Comparison of ENCODE assay signal across 23 cellular contexts in the genomic region with DNA sequence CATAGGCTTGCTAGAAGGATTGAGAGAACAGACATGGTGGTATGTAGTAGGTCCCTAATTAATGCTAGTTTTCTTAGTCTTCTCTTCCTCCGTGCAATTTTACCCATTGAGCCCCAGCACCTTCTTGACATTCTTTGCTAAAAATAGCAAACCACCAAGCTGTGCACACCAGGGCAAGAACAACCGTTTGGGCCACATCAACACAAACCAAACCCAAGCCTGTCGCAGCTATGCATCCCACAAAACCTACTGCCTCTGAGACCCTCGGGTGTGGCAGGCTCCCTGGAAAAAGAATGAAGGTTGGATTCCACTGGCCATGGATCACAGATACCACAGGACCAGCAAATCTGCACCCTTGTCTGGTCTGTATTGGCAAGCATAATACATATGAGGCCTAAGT. TPM values are rescaled to one million over a fixed set of nuclear protein-coding genes. Genes with fewer than 3 reads are reported as not detected.
DNase-seq lines count a peak whose midpoint lies in the region; ATAC-seq and TF ChIP-seq lines count a peak whose summit lies in the region.
"Had no signal": no experiment of that assay in that cellular context is flagged by ENCODE, and none has a peak within 500 bp of the region (broad histone marks: within the 10 kb centered on the region; RNA-seq: fewer than 3 reads in every experiment).

No MANE protein-coding gene starts in this region.

- intact Hi-C loops in left ventricle myocardium inferior (cut with micrococcal nuclease) (no loop called here), heart left ventricle (cut with DNase I) (no loop called here)

- peaks cover 98% of the 10 kb centered on the region for H3K4me1 ChIP-seq in left ventricle myocardium inferior
- peaks cover 3 to 89% (median 49%) of the 10 kb centered on the region in 12 donors for H3K4me1 ChIP-seq in heart left ventricle

- no peak overlapping the region for H3K4me3 ChIP-seq in left ventricle myocardium inferior
- H3K4me3 ChIP-seq in heart left ventricle: no peak overlapping the region
- no peak overlapping the region for H3K4me3 ChIP-seq in Jurkat, Clone E6-1 (ENCODE audit: low read length)
- H3K4me3 ChIP-seq: A549 had no signal

- H3K4me1 Mint-ChIP-seq in immature natural killer cell (peaks cover 81 to 94% of the 10 kb centered on the region in 2 donors), type B pancreatic cell (ENCODE audit: unreplicated experiment) (peaks cover 17% of the 10 kb centered on the region)
- H3K4me1 Mint-ChIP-seq in stimulated activated effector memory CD8-positive, alpha-beta T cell treated with anti-CD3 and anti-CD28 coated beads, Interleukin-12 subunit alpha, Interleukin-12 subunit beta, amount 100 ng/mL, for 72 hours: peaks cover 61% of the 10 kb centered on the region
- H3K4me1 Mint-ChIP-seq in effector memory CD8-positive, alpha-beta T cell (ENCODE audit: low read depth in 2 of 2): peaks cover 39 to 40% of the 10 kb centered on the region in 2 donors

- H3K9me3 Mint-ChIP-seq in immature natural killer cell: no peaks in the 10 kb centered on the region
- no peaks in the 10 kb centered on the region for H3K9me3 Mint-ChIP-seq in stimulated activated effector memory CD8-positive, alpha-beta T cell treated with anti-CD3 and anti-CD28 coated beads, Interleukin-12 subunit alpha, Interleukin-12 subunit beta, amount 100 ng/mL, for 72 hours
- H3K9me3 Mint-ChIP-seq in type B pancreatic cell: no peaks in the 10 kb centered on the region
- no peaks in the 10 kb centered on the region for H3K9me3 Mint-ChIP-seq in effector memory CD8-positive, alpha-beta T cell

- ATAC-seq in heart left ventricle: no peak
- no peak for ATAC-seq in stimulated activated effector memory CD8-positive, alpha-beta T cell treated with anti-CD3 and anti-CD28 coated beads, Interleukin-12 subunit alpha, Interleukin-12 subunit beta, amount 100 ng/mL, for 72 hours
- no peak for ATAC-seq in effector memory CD8-positive, alpha-beta T cell (replicated peaks)
- ATAC-seq: A549, HCT116, Panc1 had no signal

- H3K27me3 ChIP-seq in left ventricle myocardium inferior (ENCODE audit: low read depth) (no peaks in the 10 kb centered on the region), heart left ventricle (no peaks in the 10 kb centered on the region)

- DNase-seq in left ventricle myocardium inferior (no peak), heart left ventricle (no peak), immature natural killer cell (no peak), type B pancreatic cell (ENCODE audit: extremely low spot score, unreplicated experiment) (no peak), DMS114 treated with DMSO at 0.1 percent for 48 hours (lab: John Stamatoyannopoulos, UW; ENCODE audit: unreplicated experiment) (no peak)
- DNase-seq in Jurkat, Clone E6-1 (ENCODE audit: low read depth, low spot score): peak; percentile 41
- DNase-seq in stimulated activated effector memory CD8-positive, alpha-beta T cell treated with anti-CD3 and anti-CD28 coated beads, Interleukin-12 subunit alpha, Interleukin-12 subunit beta, amount 100 ng/mL, for 72 hours (ENCODE audit: low spot score in 2 of 2): no peak
- no peak for DNase-seq in effector memory CD8-positive, alpha-beta T cell
- DNase-seq: CD4-positive, CD25-positive, alpha-beta regulatory T cell; COR-L47; DND-41; Karpas-422; MV-4-11; NCI-H1105 treated with DMSO at 0.1 percent for 48 hours; NCI-H2029 treated with DMSO at 0.1 percent for 48 hours; NCI-H226; NCI-H510A treated with DMSO at 0.1 percent for 48 hours; NCI-H748 treated with DMSO at 0.1 percent for 48 hours; SIG-M5 had no signal

- H3K27ac Mint-ChIP-seq in immature natural killer cell (peak overlapping the region; percentile 19 to 82 (median 52)), type B pancreatic cell (no peak overlapping the region)
- H3K27ac Mint-ChIP-seq in stimulated activated effector memory CD8-positive, alpha-beta T cell treated with anti-CD3 and anti-CD28 coated beads, Interleukin-12 subunit alpha, Interleukin-12 subunit beta, amount 100 ng/mL, for 72 hours: peak overlapping the region; percentile 29
- H3K27ac Mint-ChIP-seq in effector memory CD8-positive, alpha-beta T cell: no peak overlapping the region
- H3K27ac Mint-ChIP-seq: B cell had no signal

- H3K36me3 ChIP-seq in left ventricle myocardium inferior (peaks cover 44% of the 10 kb centered on the region), heart left ventricle (peaks cover 0 to 59% (median 53%) of the 10 kb centered on the region in 9 donors)

- H3K27me3 Mint-ChIP-seq in immature natural killer cell (ENCODE audit: low read depth in 3 of 3): peaks cover 0 to 4% (median 0%) of the 10 kb centered on the region in 3 donors
- H3K27me3 Mint-ChIP-seq in type B pancreatic cell: no peaks in the 10 kb centered on the region
- H3K27me3 Mint-ChIP-seq in effector memory CD8-positive, alpha-beta T cell: no peaks in the 10 kb centered on the region
- H3K27me3 Mint-ChIP-seq: B cell; CD4-positive, CD25-positive, alpha-beta regulatory T cell had no signal

- 51 to 62% (median 54%) methylated on average over 4 of the region's 4 CpGs for WGBS in heart left ventricle, 4 donors

- TF ChIP-seq CTCF in left ventricle myocardium inferior (IDR thresholded peaks at IDR 0.05; ENCODE audit: borderline replicate concordance) (no peak), heart left ventricle (IDR thresholded peaks at IDR 0.05) (no peak), type B pancreatic cell (conservative IDR thresholded peaks at IDR 0.05) (no peak)

- no peak for TF ChIP-seq POLR2A in heart left ventricle (IDR thresholded peaks at IDR 0.05)

- H3K9me3 ChIP-seq in left ventricle myocardium inferior (replicated peaks): no peaks in the 10 kb centered on the region
- no peaks in the 10 kb centered on the region for H3K9me3 ChIP-seq in heart left ventricle
- H3K9me3 ChIP-seq: A549 had no signal

- H3K27ac ChIP-seq in left ventricle myocardium inferior (replicated peaks) (peak overlapping the region; percentile 89), heart left ventricle (peak overlapping the region in 2 of 12 donors; percentile 12 to 28)
- H3K27ac ChIP-seq: A549 had no signal

- H3K4me3 Mint-ChIP-seq in immature natural killer cell (peak overlapping the region in 2 of 5 donors; percentile 2 to 18), type B pancreatic cell (no peak overlapping the region)
- H3K4me3 Mint-ChIP-seq in stimulated activated effector memory CD8-positive, alpha-beta T cell treated with anti-CD3 and anti-CD28 coated beads, Interleukin-12 subunit alpha, Interleukin-12 subunit beta, amount 100 ng/mL, for 72 hours: no peak overlapping the region
- no peak overlapping the region for H3K4me3 Mint-ChIP-seq in effector memory CD8-positive, alpha-beta T cell
- H3K4me3 Mint-ChIP-seq: B cell; CD4-positive, CD25-positive, alpha-beta regulatory T cell had no signal

- H3K36me3 Mint-ChIP-seq in immature natural killer cell (peaks cover 27 to 39% (median 37%) of the 10 kb centered on the region in 3 donors), type B pancreatic cell (peaks cover 24% of the 10 kb centered on the region)
- H3K36me3 Mint-ChIP-seq in stimulated activated effector memory CD8-positive, alpha-beta T cell treated with anti-CD3 and anti-CD28 coated beads, Interleukin-12 subunit alpha, Interleukin-12 subunit beta, amount 100 ng/mL, for 72 hours: peaks cover 35% of the 10 kb centered on the region
- H3K36me3 Mint-ChIP-seq in effector memory CD8-positive, alpha-beta T cell (ENCODE audit: insufficient read depth): peaks cover 41% of the 10 kb centered on the region

RNA-seq across cellular contexts. Expression of gene HEG1, which starts 27.1 kb away (rescaled TPM):
- total RNA-seq in left ventricle myocardium inferior (105 TPM), heart left ventricle (100 to 1,000 TPM in 6 of 9 donors, 10 to 100 TPM in 3; 68.1 to 211 (median 121) TPM), type B pancreatic cell (ENCODE audit: low replicate concordance) (12.4 and 43.1 TPM in 2 replicates)
- polyA plus RNA-seq in heart left ventricle (10 to 100 TPM; 23.7 to 39.0 TPM), immature natural killer cell (10 to 100 TPM in 1 of 3 donors, 1 to 10 TPM in 2; 2.1 to 12.1 (median 4.9) TPM)
- polyA plus RNA-seq in Jurkat, Clone E6-1 (2012; ENCODE audit: insufficient read depth, insufficient read length): 7.1 TPM

Comparison
In these comparisons a context has a peak if more than half of its experiments do, and no peak if none do; other contexts are left out.
1. H3K27ac Mint-ChIP-seq: peak in immature natural killer cell (6 of 6) and stimulated activated effector memory CD8-positive, alpha-beta T cell treated with anti-CD3 and anti-CD28 coated beads, Interleukin-12 subunit alpha, Interleukin-12 subunit beta, amount 100 ng/mL, for 72 hours (single experiment); none in type B pancreatic cell (single experiment) and effector memory CD8-positive, alpha-beta T cell (0 of 2).